In genomic region chr4:63492515-63492914, GRCh38 we compare ENCODE assay signal across 16 cellular contexts.
DNase-seq lines count a peak whose midpoint lies in the region; ATAC-seq, FAIRE-seq and TF ChIP-seq lines count a peak whose summit lies in the region.
"Had no signal": no experiment of that assay in that cellular context is flagged by ENCODE, and none has a peak within 500 bp of the region (broad histone marks: within the 10 kb centered on the region; RNA-seq: fewer than 3 reads in every experiment).

No MANE protein-coding gene starts in this region.

- H4K5ac ChIP-seq in H1 (ENCODE audit: insufficient read length, low read depth, low read length): no peak overlapping the region

- no peak for TF ChIP-seq CTCF in H1 (IDR thresholded peaks at IDR 0.05; ENCODE audit: control extremely low read depth in 1 of 3, insufficient read depth in 1 of 3, low read depth in 1 of 3, low read length in 3 of 3)
- TF ChIP-seq CTCF in dorsolateral prefrontal cortex (IDR thresholded peaks at IDR 0.05 in 54 of 56, conservative IDR thresholded peaks at IDR 0.05 in 2 of 56; ENCODE audit: low read depth in 1 of 56, partially characterized antibody in 56 of 56): no peak

- no peaks in the 10 kb centered on the region for H3K79me1 ChIP-seq in H1 (ENCODE audit: low read depth, low read length)

- no peaks in the 10 kb centered on the region for H4K20me1 ChIP-seq in H1 (replicated peaks in 1 of 2; ENCODE audit: control insufficient read depth in 1 of 2, insufficient read depth in 2 of 2, low read length in 2 of 2)

- no peak overlapping the region for H4K91ac ChIP-seq in H1 (replicated peaks; ENCODE audit: insufficient read length, low read length)

- no peaks in the 10 kb centered on the region for H3K4me1 Mint-ChIP-seq in activated T-helper 2 cell treated with anti-CD3 and anti-CD28 coated beads, Interferon-gamma antibody, Interleukin-2, Interleukin-4, amounts not matched to agents 10 μg/mL and 5 μg/mL and 100 μg/mL, durations not matched to agents 14 hours and 24 hours and 36 hours (ENCODE audit: low read depth)

- TF ChIP-seq RAD21 in H1 (IDR thresholded peaks at IDR 0.05 in 1 of 2, conservative IDR thresholded peaks at IDR 0.05 in 1 of 2; ENCODE audit: low read depth in 2 of 2, low read length in 2 of 2): no peak

- no peaks in the 10 kb centered on the region for H3K79me2 ChIP-seq in H1 (ENCODE audit: control insufficient read depth in 1 of 2, insufficient read depth in 2 of 2, low read length in 2 of 2)

- no peak overlapping the region for H3K27ac ChIP-seq in H1 (ENCODE audit: low read depth, low read length)
- no peak overlapping the region for H3K27ac ChIP-seq in dorsolateral prefrontal cortex
- H3K27ac ChIP-seq: A549 had no signal

- no peaks in the 10 kb centered on the region for H3K36me3 Mint-ChIP-seq in activated T-helper 2 cell treated with anti-CD3 and anti-CD28 coated beads, Interferon-gamma antibody, Interleukin-2, Interleukin-4, amounts not matched to agents 10 μg/mL and 5 μg/mL and 100 μg/mL, durations not matched to agents 14 hours and 24 hours and 36 hours (ENCODE audit: low read depth)

- H2AFZ ChIP-seq in H1 (ENCODE audit: low read length): peak overlapping the region; percentile 57; the same call in 1 of the 2 replicates

- CTCF ChIA-PET in H1 (lab: Charles Lee; ENCODE audit: partially characterized antibody): no interaction called here

- no peak overlapping the region for H2AK5ac ChIP-seq in H1 (ENCODE audit: low read depth, low read length)

- no peaks in the 10 kb centered on the region for H3K4me1 ChIP-seq in H1 (replicated peaks in 1 of 4; ENCODE audit: control insufficient read depth in 3 of 4, insufficient read depth in 4 of 4, low read length in 3 of 4)
- H3K4me1 ChIP-seq: A549 had no signal

- H2BK5ac ChIP-seq in H1 (ENCODE audit: low read depth, low read length): no peak overlapping the region

- no peak overlapping the region for H3K56ac ChIP-seq in H1 (replicated peaks; ENCODE audit: insufficient read length, low read depth, low read length)

- H3K4me3 ChIP-seq in H1 (ENCODE audit: extremely low read depth in 1 of 4, insufficient read depth in 2 of 4, low read depth in 3 of 4, low read length in 4 of 4) (no peak overlapping the region), dorsolateral prefrontal cortex (no peak overlapping the region)
- H3K4me3 ChIP-seq: A549 had no signal

- no peak for FAIRE-seq in H1 (lab: Jason Lieb, UNC)
- FAIRE-seq: A549, GM12892 had no signal

- no peak overlapping the region for H3K27ac Mint-ChIP-seq in activated T-helper 2 cell treated with anti-CD3 and anti-CD28 coated beads, Interferon-gamma antibody, Interleukin-2, Interleukin-4, amounts not matched to agents 10 μg/mL and 5 μg/mL and 100 μg/mL, durations not matched to agents 14 hours and 24 hours and 36 hours
- H3K27ac Mint-ChIP-seq: HFFc6 had no signal

- H3K27me3 ChIP-seq in H1 (replicated peaks in 1 of 4; ENCODE audit: control insufficient read depth in 3 of 4, extremely low read depth in 1 of 4, insufficient read depth in 3 of 4, low read length in 3 of 4) (no peaks in the 10 kb centered on the region), dorsolateral prefrontal cortex (peaks cover 0 to 4% (median 0%) of the 10 kb centered on the region in 45 donors)

- H3K4ac ChIP-seq in H1 (replicated peaks; ENCODE audit: insufficient read length, low read depth, low read length): no peak overlapping the region

- no peak for TF ChIP-seq EP300 in H1 (IDR thresholded peaks at IDR 0.05; ENCODE audit: borderline replicate concordance in 1 of 2, low read depth in 2 of 2, low read length in 2 of 2)

- intact Hi-C loops in dorsolateral prefrontal cortex (cut with DNase I): no loop called here
- intact Hi-C loops in activated T-helper 2 cell treated with anti-CD3 and anti-CD28 coated beads, Interferon-gamma antibody, Interleukin-2, Interleukin-4, amounts not matched to agents 10 μg/mL and 5 μg/mL and 100 μg/mL, durations not matched to agents 14 hours and 24 hours and 36 hours (cut with micrococcal nuclease): no loop called here

- no peak overlapping the region for H3K23ac ChIP-seq in H1 (ENCODE audit: insufficient read length)

- DNase-seq in CMK (ENCODE audit: low read depth) (peak; percentile 11), OCI-M1 (lab: John Stamatoyannopoulos, UW) (peak; percentile 70), H1 (ENCODE audit: low read depth in 1 of 2, low spot score in 2 of 2) (no peak), dorsolateral prefrontal cortex (no peak), cerebellum (ENCODE audit: low spot score) (no peak)
- DNase-seq in activated CD4-positive, alpha-beta T cell treated with anti-CD3 and anti-CD28 coated beads, Interleukin-2, amount 50 U/mL, for 4 hours: no peak
- DNase-seq in activated T-helper 2 cell treated with anti-CD3 and anti-CD28 coated beads, Interferon-gamma antibody, Interleukin-2, Interleukin-4, amounts not matched to agents 10 μg/mL and 5 μg/mL and 100 μg/mL, durations not matched to agents 14 hours and 24 hours and 36 hours (ENCODE audit: low spot score): no peak
- DNase-seq: GOT3, HFFc6, NCI-H146, NCI-H345, NCI-H69, SHP77 had no signal

- no peak overlapping the region for H2BK20ac ChIP-seq in H1 (ENCODE audit: low read length)

- no peak overlapping the region for H3K4me3 Mint-ChIP-seq in activated T-helper 2 cell treated with anti-CD3 and anti-CD28 coated beads, Interferon-gamma antibody, Interleukin-2, Interleukin-4, amounts not matched to agents 10 μg/mL and 5 μg/mL and 100 μg/mL, durations not matched to agents 14 hours and 24 hours and 36 hours (ENCODE audit: low read depth)
- H3K4me3 Mint-ChIP-seq: HFFc6 had no signal

- H3K27me3 Mint-ChIP-seq in activated T-helper 2 cell treated with anti-CD3 and anti-CD28 coated beads, Interferon-gamma antibody, Interleukin-2, Interleukin-4, amounts not matched to agents 10 μg/mL and 5 μg/mL and 100 μg/mL, durations not matched to agents 14 hours and 24 hours and 36 hours (ENCODE audit: low read depth): no peaks in the 10 kb centered on the region

- ATAC-seq in HG02610 (IDR thresholded peaks at IDR 0.05; ENCODE audit: unreplicated experiment): peak; percentile 44
- ATAC-seq: A549 had no signal

- H2BK120ac ChIP-seq in H1 (replicated peaks; ENCODE audit: low read depth, low read length): no peak overlapping the region

- POLR2A ChIA-PET in H1 (lab: Charles Lee; ENCODE audit: partially characterized antibody): no interaction called here

- H4K8ac ChIP-seq in H1 (ENCODE audit: extremely low read depth, insufficient read depth, low read length): no peak overlapping the region

- H3K9me3 ChIP-seq in H1 (ENCODE audit: insufficient read depth in 2 of 2, low read depth in 1 of 2, low read length in 1 of 2): no peaks in the 10 kb centered on the region
- H3K9me3 ChIP-seq: A549 had no signal

- H3K36me3 ChIP-seq in H1 (ENCODE audit: control insufficient read depth in 2 of 4, insufficient read depth in 4 of 4, low read length in 3 of 4): no peaks in the 10 kb centered on the region

- no peak overlapping the region for H2BK12ac ChIP-seq in H1 (ENCODE audit: low read depth, low read length)

- no peak overlapping the region for H3K14ac ChIP-seq in H1 (ENCODE audit: insufficient read length)

- no peak overlapping the region for H3K4me2 ChIP-seq in H1 (ENCODE audit: insufficient read depth in 1 of 2, low read depth in 2 of 2, low read length in 2 of 2)
- H3K4me2 ChIP-seq: A549 had no signal

- no peak overlapping the region for H2BK15ac ChIP-seq in H1 (ENCODE audit: low read length)

- H3K23me2 ChIP-seq in H1 (ENCODE audit: low read depth, low read length): no peaks in the 10 kb centered on the region; the same call in 1 of the 2 replicates

- TF ChIP-seq POLR2A in H1 (IDR thresholded peaks at IDR 0.05; ENCODE audit: control extremely low read depth in 1 of 2, low read depth in 2 of 2, low read length in 2 of 2): no peak

- H3K18ac ChIP-seq in H1 (ENCODE audit: extremely low read depth, low read length): no peak overlapping the region

- H3K9ac ChIP-seq in H1 (replicated peaks in 1 of 4; ENCODE audit: extremely low read depth in 1 of 4, low read depth in 3 of 4, low read length in 3 of 4): no peak overlapping the region

- peaks cover 44% of the 10 kb centered on the region for H3K9me3 Mint-ChIP-seq in activated T-helper 2 cell treated with anti-CD3 and anti-CD28 coated beads, Interferon-gamma antibody, Interleukin-2, Interleukin-4, amounts not matched to agents 10 μg/mL and 5 μg/mL and 100 μg/mL, durations not matched to agents 14 hours and 24 hours and 36 hours

TF ChIP-seq in H1, 55 proteins besides CTCF, POLR2A, EP300 and RAD21 (continues in another document):
- no peak for TF ChIP-seq NRF1 (IDR thresholded peaks at IDR 0.05; ENCODE audit: low read depth, low read length)
- no peak for TF ChIP-seq TEAD4 (IDR thresholded peaks at IDR 0.05; ENCODE audit: low read depth, low read length)
- TF ChIP-seq BRCA1 (IDR thresholded peaks at IDR 0.05; ENCODE audit: low read depth, low read length): no peak
- no peak for TF ChIP-seq ATF3 (IDR thresholded peaks at IDR 0.05; ENCODE audit: insufficient read depth, low read depth, low read length)

Comparison
In these comparisons a context has a peak if more than half of its experiments do, and no peak if none do; other contexts are left out.
1. DNase-seq: peak in CMK (single experiment) and OCI-M1 (single experiment); none in H1 (0 of 2), activated CD4-positive, alpha-beta T cell treated with anti-CD3 and anti-CD28 coated beads, Interleukin-2, amount 50 U/mL, for 4 hours (0 of 2), dorsolateral prefrontal cortex (0 of 10), activated T-helper 2 cell treated with anti-CD3 and anti-CD28 coated beads, Interferon-gamma antibody, Interleukin-2, Interleukin-4, amounts not matched to agents 10 μg/mL and 5 μg/mL and 100 μg/mL, durations not matched to agents 14 hours and 24 hours and 36 hours (single experiment) and cerebellum (single experiment).